1 cellular context compared by ENCODE assay signal in the genomic region with DNA sequence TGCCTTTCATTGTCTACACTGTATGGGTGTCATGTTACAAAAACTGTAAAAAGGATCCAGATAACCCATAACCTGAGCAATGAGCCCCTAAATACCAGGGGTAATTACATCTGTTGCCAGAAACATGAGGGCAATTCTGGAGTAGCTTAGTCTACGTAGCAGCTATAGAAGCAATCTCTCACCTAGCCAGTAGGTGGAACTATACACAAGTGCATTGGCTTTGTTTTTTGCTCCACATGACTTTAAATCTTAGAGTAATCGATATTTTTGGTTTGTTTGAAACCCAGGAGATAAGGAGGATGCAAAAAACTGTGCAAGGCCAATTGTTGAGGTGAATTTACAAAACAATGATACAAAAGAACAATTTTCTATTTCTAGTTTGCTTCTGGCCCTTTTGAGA.
TF ChIP-seq lines count a peak whose summit lies in the region.

No MANE protein-coding gene starts in this region.

TF ChIP-seq in GM23338, 12 proteins besides CTCF, POLR2A, EP300 and RAD21 (continued from another document):
- TF ChIP-seq, protein P1, sequence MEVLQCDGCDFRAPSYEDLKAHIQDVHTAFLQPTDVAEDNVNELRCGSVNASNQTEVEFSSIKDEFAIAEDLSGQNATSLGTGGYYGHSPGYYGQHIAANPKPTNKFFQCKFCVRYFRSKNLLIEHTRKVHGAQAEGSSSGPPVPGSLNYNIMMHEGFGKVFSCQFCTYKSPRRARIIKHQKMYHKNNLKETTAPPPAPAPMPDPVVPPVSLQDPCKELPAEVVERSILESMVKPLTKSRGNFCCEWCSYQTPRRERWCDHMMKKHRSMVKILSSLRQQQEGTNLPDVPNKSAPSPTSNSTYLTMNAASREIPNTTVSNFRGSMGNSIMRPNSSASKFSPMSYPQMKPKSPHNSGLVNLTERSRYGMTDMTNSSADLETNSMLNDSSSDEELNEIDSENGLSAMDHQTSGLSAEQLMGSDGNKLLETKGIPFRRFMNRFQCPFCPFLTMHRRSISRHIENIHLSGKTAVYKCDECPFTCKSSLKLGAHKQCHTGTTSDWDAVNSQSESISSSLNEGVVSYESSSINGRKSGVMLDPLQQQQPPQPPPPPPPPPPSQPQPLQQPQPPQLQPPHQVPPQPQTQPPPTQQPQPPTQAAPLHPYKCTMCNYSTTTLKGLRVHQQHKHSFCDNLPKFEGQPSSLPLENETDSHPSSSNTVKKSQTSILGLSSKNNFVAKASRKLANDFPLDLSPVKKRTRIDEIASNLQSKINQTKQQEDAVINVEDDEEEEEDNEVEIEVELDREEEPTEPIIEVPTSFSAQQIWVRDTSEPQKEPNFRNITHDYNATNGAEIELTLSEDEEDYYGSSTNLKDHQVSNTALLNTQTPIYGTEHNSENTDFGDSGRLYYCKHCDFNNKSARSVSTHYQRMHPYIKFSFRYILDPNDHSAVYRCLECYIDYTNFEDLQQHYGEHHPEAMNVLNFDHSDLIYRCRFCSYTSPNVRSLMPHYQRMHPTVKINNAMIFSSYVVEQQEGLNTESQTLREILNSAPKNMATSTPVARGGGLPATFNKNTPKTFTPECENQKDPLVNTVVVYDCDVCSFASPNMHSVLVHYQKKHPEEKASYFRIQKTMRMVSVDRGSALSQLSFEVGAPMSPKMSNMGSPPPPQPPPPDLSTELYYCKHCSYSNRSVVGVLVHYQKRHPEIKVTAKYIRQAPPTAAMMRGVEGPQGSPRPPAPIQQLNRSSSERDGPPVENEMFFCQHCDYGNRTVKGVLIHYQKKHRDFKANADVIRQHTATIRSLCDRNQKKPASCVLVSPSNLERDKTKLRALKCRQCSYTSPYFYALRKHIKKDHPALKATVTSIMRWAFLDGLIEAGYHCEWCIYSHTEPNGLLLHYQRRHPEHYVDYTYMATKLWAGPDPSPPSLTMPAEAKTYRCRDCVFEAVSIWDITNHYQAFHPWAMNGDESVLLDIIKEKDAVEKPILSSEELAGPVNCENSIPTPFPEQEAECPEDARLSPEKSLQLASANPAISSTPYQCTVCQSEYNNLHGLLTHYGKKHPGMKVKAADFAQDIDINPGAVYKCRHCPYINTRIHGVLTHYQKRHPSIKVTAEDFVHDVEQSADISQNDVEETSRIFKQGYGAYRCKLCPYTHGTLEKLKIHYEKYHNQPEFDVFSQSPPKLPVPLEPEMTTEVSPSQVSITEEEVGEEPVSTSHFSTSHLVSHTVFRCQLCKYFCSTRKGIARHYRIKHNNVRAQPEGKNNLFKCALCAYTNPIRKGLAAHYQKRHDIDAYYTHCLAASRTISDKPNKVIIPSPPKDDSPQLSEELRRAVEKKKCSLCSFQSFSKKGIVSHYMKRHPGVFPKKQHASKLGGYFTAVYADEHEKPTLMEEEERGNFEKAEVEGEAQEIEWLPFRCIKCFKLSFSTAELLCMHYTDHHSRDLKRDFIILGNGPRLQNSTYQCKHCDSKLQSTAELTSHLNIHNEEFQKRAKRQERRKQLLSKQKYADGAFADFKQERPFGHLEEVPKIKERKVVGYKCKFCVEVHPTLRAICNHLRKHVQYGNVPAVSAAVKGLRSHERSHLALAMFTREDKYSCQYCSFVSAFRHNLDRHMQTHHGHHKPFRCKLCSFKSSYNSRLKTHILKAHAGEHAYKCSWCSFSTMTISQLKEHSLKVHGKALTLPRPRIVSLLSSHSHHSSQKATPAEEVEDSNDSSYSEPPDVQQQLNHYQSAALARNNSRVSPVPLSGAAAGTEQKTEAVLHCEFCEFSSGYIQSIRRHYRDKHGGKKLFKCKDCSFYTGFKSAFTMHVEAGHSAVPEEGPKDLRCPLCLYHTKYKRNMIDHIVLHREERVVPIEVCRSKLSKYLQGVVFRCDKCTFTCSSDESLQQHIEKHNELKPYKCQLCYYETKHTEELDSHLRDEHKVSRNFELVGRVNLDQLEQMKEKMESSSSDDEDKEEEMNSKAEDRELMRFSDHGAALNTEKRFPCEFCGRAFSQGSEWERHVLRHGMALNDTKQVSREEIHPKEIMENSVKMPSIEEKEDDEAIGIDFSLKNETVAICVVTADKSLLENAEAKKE (CRISPR knock-in tag; IDR thresholded peaks at IDR 0.05): no peak
